2 cellular contexts compared by ENCODE assay signal in genomic region chr5:177330991-177331837, GRCh38.
TF ChIP-seq lines count a peak whose summit lies in the region.

No MANE protein-coding gene starts in this region.

TF ChIP-seq in HEK293, 187 proteins besides CTCF, POLR2A, EP300 and RAD21:
- no peak for TF ChIP-seq ZNF311 (tag by site-specific recombination; IDR thresholded peaks at IDR 0.05; ENCODE audit: borderline replicate concordance)
- peak; percentile 64 for TF ChIP-seq GLIS1 (tag by site-specific recombination; IDR thresholded peaks at IDR 0.05)
- peak; percentile 17; the same call in 1 of the 2 replicates for TF ChIP-seq GLIS2 (tag by site-specific recombination; IDR thresholded peaks at IDR 0.05)

TF ChIP-seq in GM12878, 131 proteins besides CTCF, POLR2A, EP300 and RAD21:
- no peak for TF ChIP-seq NRF1 (conservative IDR thresholded peaks at IDR 0.05; ENCODE audit: low read depth, low read length)
- TF ChIP-seq HDGF (IDR thresholded peaks at IDR 0.05), result no peak
- TF ChIP-seq RBBP5 (conservative IDR thresholded peaks at IDR 0.05), result no peak
- TF ChIP-seq POLR2AphosphoS2 (IDR thresholded peaks at IDR 0.05; ENCODE audit: low read depth, low read length), result no peak
- TF ChIP-seq, protein P1, sequence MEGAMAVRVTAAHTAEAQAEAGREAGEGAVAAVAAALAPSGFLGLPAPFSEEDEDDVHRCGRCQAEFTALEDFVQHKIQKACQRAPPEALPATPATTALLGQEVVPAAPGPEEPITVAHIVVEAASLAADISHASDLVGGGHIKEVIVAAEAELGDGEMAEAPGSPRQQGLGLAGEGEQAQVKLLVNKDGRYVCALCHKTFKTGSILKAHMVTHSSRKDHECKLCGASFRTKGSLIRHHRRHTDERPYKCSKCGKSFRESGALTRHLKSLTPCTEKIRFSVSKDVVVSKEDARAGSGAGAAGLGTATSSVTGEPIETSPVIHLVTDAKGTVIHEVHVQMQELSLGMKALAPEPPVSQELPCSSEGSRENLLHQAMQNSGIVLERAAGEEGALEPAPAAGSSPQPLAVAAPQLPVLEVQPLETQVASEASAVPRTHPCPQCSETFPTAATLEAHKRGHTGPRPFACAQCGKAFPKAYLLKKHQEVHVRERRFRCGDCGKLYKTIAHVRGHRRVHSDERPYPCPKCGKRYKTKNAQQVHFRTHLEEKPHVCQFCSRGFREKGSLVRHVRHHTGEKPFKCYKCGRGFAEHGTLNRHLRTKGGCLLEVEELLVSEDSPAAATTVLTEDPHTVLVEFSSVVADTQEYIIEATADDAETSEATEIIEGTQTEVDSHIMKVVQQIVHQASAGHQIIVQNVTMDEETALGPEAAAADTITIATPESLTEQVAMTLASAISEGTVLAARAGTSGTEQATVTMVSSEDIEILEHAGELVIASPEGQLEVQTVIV (IDR thresholded peaks at IDR 0.05; ENCODE audit: borderline replicate concordance, partially characterized antibody), result no peak
- no peak for TF ChIP-seq USF2 (IDR thresholded peaks at IDR 0.05; ENCODE audit: borderline replicate concordance, low read depth, low read length)
- no peak for TF ChIP-seq SMARCA5 (IDR thresholded peaks at IDR 0.05)
- TF ChIP-seq KAT2A (conservative IDR thresholded peaks at IDR 0.05; ENCODE audit: control insufficient read depth, low read depth, low read length), result no peak
- TF ChIP-seq RUNX3 (IDR thresholded peaks at IDR 0.05; ENCODE audit: low read length), result no peak
- TF ChIP-seq STAT1 (conservative IDR thresholded peaks at IDR 0.05), result no peak
- TF ChIP-seq MEF2B (IDR thresholded peaks at IDR 0.05; ENCODE audit: partially characterized antibody, poor library complexity, severe bottlenecking), result no peak
- TF ChIP-seq SKIL (IDR thresholded peaks at IDR 0.05; ENCODE audit: low read depth, poor library complexity, severe bottlenecking), result no peak
- TF ChIP-seq ZNF207 (IDR thresholded peaks at IDR 0.05; ENCODE audit: borderline replicate concordance), result no peak
- TF ChIP-seq, protein P2, sequence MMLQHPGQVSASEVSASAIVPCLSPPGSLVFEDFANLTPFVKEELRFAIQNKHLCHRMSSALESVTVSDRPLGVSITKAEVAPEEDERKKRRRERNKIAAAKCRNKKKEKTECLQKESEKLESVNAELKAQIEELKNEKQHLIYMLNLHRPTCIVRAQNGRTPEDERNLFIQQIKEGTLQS (IDR thresholded peaks at IDR 0.05; ENCODE audit: borderline replicate concordance, extremely low read depth, low read depth, low read length), result no peak
- no peak for TF ChIP-seq EZH2 (IDR thresholded peaks at IDR 0.05; ENCODE audit: borderline replicate concordance, control insufficient read depth, low read depth, low read length)
- TF ChIP-seq WRNIP1 (IDR thresholded peaks at IDR 0.05; ENCODE audit: borderline replicate concordance, low read depth, low read length), result no peak
- TF ChIP-seq LARP7 (IDR thresholded peaks at IDR 0.05), result no peak
- no peak for TF ChIP-seq SREBF2 (IDR thresholded peaks at IDR 0.05; ENCODE audit: low read length)
